In genomic region chr4:87119965-87120364, GRCh38 we compare ENCODE assay signal across 12 cellular contexts.
DNase-seq lines count a peak whose midpoint lies in the region; ATAC-seq and TF ChIP-seq lines count a peak whose summit lies in the region.
"Had no signal": no experiment of that assay in that cellular context is flagged by ENCODE, and none has a peak within 500 bp of the region (broad histone marks: within the 10 kb centered on the region; RNA-seq: fewer than 3 reads in every experiment).

No MANE protein-coding gene starts in this region.

- TF ChIP-seq POLR2A in suprapubic skin (IDR thresholded peaks at IDR 0.05): no peak

- no peaks in the 10 kb centered on the region for H3K9me3 Mint-ChIP-seq in activated CD4-positive, alpha-beta T cell treated with anti-CD3 and anti-CD28 coated beads, Interleukin-2, amount 10 ng/mL, durations not matched to agents 24 days and 14 days
- H3K9me3 Mint-ChIP-seq: natural killer cell had no signal

- peak overlapping the region; percentile 13 to 36 for H3K4me3 ChIP-seq in right atrium auricular region
- peak overlapping the region; percentile 33 for H3K4me3 ChIP-seq in suprapubic skin
- no peak overlapping the region for H3K4me3 ChIP-seq in effector memory CD4-positive, alpha-beta T cell (ENCODE audit: insufficient read depth, low read depth, low read length, poor library complexity, severe bottlenecking)

- no peak for ATAC-seq in T-helper 17 cell
- no peak for ATAC-seq in HG02642 (IDR thresholded peaks at IDR 0.05; ENCODE audit: poor library complexity, unreplicated experiment)
- ATAC-seq: natural killer cell had no signal

- peaks cover 53% of the 10 kb centered on the region for H3K36me3 Mint-ChIP-seq in activated CD4-positive, alpha-beta T cell treated with anti-CD3 and anti-CD28 coated beads, Interleukin-2, amount 10 ng/mL, durations not matched to agents 24 days and 14 days (ENCODE audit: low read depth)
- H3K36me3 Mint-ChIP-seq in T-helper 17 cell (ENCODE audit: low read depth): peaks cover 5% of the 10 kb centered on the region

- H3K27ac Mint-ChIP-seq in activated CD4-positive, alpha-beta T cell treated with anti-CD3 and anti-CD28 coated beads, Interleukin-2, amount 10 ng/mL, durations not matched to agents 24 days and 14 days: peak overlapping the region; percentile 8
- peak overlapping the region; percentile 93 for H3K27ac Mint-ChIP-seq in T-helper 17 cell

- TF ChIP-seq CTCF in right atrium auricular region (IDR thresholded peaks at IDR 0.05) (no peak), suprapubic skin (IDR thresholded peaks at IDR 0.05) (no peak)

- TF ChIP-seq EP300 in suprapubic skin (IDR thresholded peaks at IDR 0.05): no peak

- peak overlapping the region; percentile 79 to 88 for H3K27ac ChIP-seq in right atrium auricular region
- peak overlapping the region; percentile 90 for H3K27ac ChIP-seq in suprapubic skin
- no peak overlapping the region for H3K27ac ChIP-seq in effector memory CD4-positive, alpha-beta T cell (ENCODE audit: insufficient read depth, low read length, poor library complexity, severe bottlenecking)

- WGBS in suprapubic skin: 56% methylated on average over 5 of the region's 5 CpGs

- no peak overlapping the region for H3K4me3 Mint-ChIP-seq in activated CD4-positive, alpha-beta T cell treated with anti-CD3 and anti-CD28 coated beads, Interleukin-2, amount 10 ng/mL, durations not matched to agents 24 days and 14 days
- no peak overlapping the region for H3K4me3 Mint-ChIP-seq in T-helper 17 cell
- H3K4me3 Mint-ChIP-seq: natural killer cell had no signal

- intact Hi-C loops in activated CD4-positive, alpha-beta T cell treated with anti-CD3 and anti-CD28 coated beads, Interleukin-2, amount 10 ng/mL, durations not matched to agents 24 days and 14 days (cut with micrococcal nuclease): no loop called here

- no peaks in the 10 kb centered on the region for H3K27me3 Mint-ChIP-seq in activated CD4-positive, alpha-beta T cell treated with anti-CD3 and anti-CD28 coated beads, Interleukin-2, amount 10 ng/mL, durations not matched to agents 24 days and 14 days
- no peaks in the 10 kb centered on the region for H3K27me3 Mint-ChIP-seq in T-helper 17 cell

- no peak for DNase-seq in activated CD4-positive, alpha-beta T cell treated with anti-CD3 and anti-CD28 coated beads, Interleukin-2, amount 10 ng/mL, durations not matched to agents 24 days and 14 days
- no peak for DNase-seq in activated CD4-positive, alpha-beta T cell treated with anti-CD3 and anti-CD28 coated beads, Interleukin-2, amount 50 U/mL, for 4 hours
- DNase-seq in T-helper 17 cell: no peak
- no peak for DNase-seq in right atrium auricular region (ENCODE audit: low spot score)
- no peak for DNase-seq in suprapubic skin (ENCODE audit: low spot score in 2 of 2)
- no peak for DNase-seq in effector memory CD4-positive, alpha-beta T cell
- no peak for DNase-seq in T-helper 2 cell
- DNase-seq: activated CD8-positive, alpha-beta memory T cell treated with anti-CD3 and anti-CD28 coated beads for 24 hours; DMS79 treated with DMSO at 0.1 percent for 48 hours; natural killer cell; NCI-H1436 had no signal

- H3K27me3 ChIP-seq in right atrium auricular region: no peaks in the 10 kb centered on the region
- no peaks in the 10 kb centered on the region for H3K27me3 ChIP-seq in suprapubic skin
- no peaks in the 10 kb centered on the region for H3K27me3 ChIP-seq in effector memory CD4-positive, alpha-beta T cell (replicated peaks; ENCODE audit: control insufficient read depth, insufficient read depth, low read length, poor library complexity, severe bottlenecking)

- H3K4me1 ChIP-seq in right atrium auricular region (peaks cover 0 to 67% of the 10 kb centered on the region in 2 donors), suprapubic skin (peaks cover 45% of the 10 kb centered on the region)
- no peaks in the 10 kb centered on the region for H3K4me1 ChIP-seq in effector memory CD4-positive, alpha-beta T cell (ENCODE audit: control insufficient read depth, insufficient read depth, low read length, poor library complexity, severe bottlenecking)

- H3K36me3 ChIP-seq in right atrium auricular region (peaks cover 13% of the 10 kb centered on the region), suprapubic skin (peaks cover 35% of the 10 kb centered on the region)
- H3K36me3 ChIP-seq in effector memory CD4-positive, alpha-beta T cell (ENCODE audit: control insufficient read depth, insufficient read depth, low read length): peaks cover 34% of the 10 kb centered on the region

- H3K4me1 Mint-ChIP-seq in activated CD4-positive, alpha-beta T cell treated with anti-CD3 and anti-CD28 coated beads, Interleukin-2, amount 10 ng/mL, durations not matched to agents 24 days and 14 days: peaks cover 15% of the 10 kb centered on the region
- H3K4me1 Mint-ChIP-seq in T-helper 17 cell: peaks cover 38% of the 10 kb centered on the region

- H3K9me3 ChIP-seq in T-helper 17 cell (ENCODE audit: control insufficient read depth, low read length, poor library complexity, severe bottlenecking) (no peaks in the 10 kb centered on the region), right atrium auricular region (no peaks in the 10 kb centered on the region), suprapubic skin (no peaks in the 10 kb centered on the region)
- H3K9me3 ChIP-seq in effector memory CD4-positive, alpha-beta T cell (ENCODE audit: control insufficient read depth, low read length): no peaks in the 10 kb centered on the region
